Comparison of ENCODE assay signal across 8 cellular contexts in genomic region chr3:45034612-45035252, GRCh38. TPM values are rescaled to one million over a fixed set of nuclear protein-coding genes. Genes with fewer than 3 reads are reported as not detected.
A peak's percentile ranks its signal among the peaks of the same experiment; 100 is the strongest.
DNase-seq lines count a peak whose midpoint lies in the region; ATAC-seq and TF ChIP-seq lines count a peak whose summit lies in the region.

No MANE protein-coding gene starts in this region.

- intact Hi-C loops in ascending aorta (cut with DNase I) = no loop called here

- peak overlapping the region; percentile 39 to 45 for H3K27ac ChIP-seq in ascending aorta

- no peaks in the 10 kb centered on the region for H3K36me3 ChIP-seq in ascending aorta

- H3K4me1 ChIP-seq in ascending aorta = peaks cover 6 to 15% of the 10 kb centered on the region in 2 donors

- H3K9me3 ChIP-seq in ascending aorta = no peaks in the 10 kb centered on the region

- TF ChIP-seq CTCF in ascending aorta (IDR thresholded peaks at IDR 0.05) = no peak

- no peaks in the 10 kb centered on the region for H3K27me3 ChIP-seq in ascending aorta

- DNase-seq in ELR (ENCODE audit: low read depth) = peak; percentile 24
- peak; percentile 46 for DNase-seq in M059J (ENCODE audit: low read depth)
- DNase-seq in ascending aorta (ENCODE audit: low spot score in 2 of 2) = peak; percentile 55 to 76
- peak in 32 of 56 donors; percentile 6 to 61 (median 33) for DNase-seq in nucleus accumbens (lab: John Stamatoyannopoulos, UW)
- DNase-seq in cortex of kidney (lab: John Stamatoyannopoulos, UW) = no peak
- no peak for DNase-seq in NCI-H1694 (lab: John Stamatoyannopoulos, UW)

- ATAC-seq in HG03095 (IDR thresholded peaks at IDR 0.05; ENCODE audit: unreplicated experiment) = no peak
- no peak for ATAC-seq in HG02678 (IDR thresholded peaks at IDR 0.05; ENCODE audit: unreplicated experiment)

- H3K4me3 ChIP-seq in ascending aorta = no peak overlapping the region

RNA-seq across cellular contexts. Expression of gene CLEC3B, which starts 8.6 kb away (rescaled TPM):
- 2.2 TPM in 1 of 2 replicates, not detected in the other for total RNA-seq in M059J (2014; rRNA removed; shearing (Covaris generic))
- total RNA-seq in ascending aorta = 130 TPM

RNA-seq across cellular contexts. Expression of gene EXOSC7, which starts 58.7 kb away (rescaled TPM):
- total RNA-seq in M059J (2014; rRNA removed; shearing (Covaris generic)) = 43.4 and 45.1 TPM in 2 replicates
- 51.2 TPM for total RNA-seq in ascending aorta

RNA-seq across cellular contexts. Expression of gene ZDHHC3, which starts 58.8 kb away (rescaled TPM):
- total RNA-seq in M059J (2014; rRNA removed; shearing (Covaris generic)) = 56.7 and 58.1 TPM in 2 replicates
- 67.8 TPM for total RNA-seq in ascending aorta

Comparison
In these comparisons a context has a peak if more than half of its experiments do, and no peak if none do; other contexts are left out.
1. DNase-seq: peak in ELR (single experiment), M059J (single experiment), ascending aorta (2 of 2) and nucleus accumbens (32 of 56); none in cortex of kidney (single experiment) and NCI-H1694 (single experiment).
2. RNA of gene CLEC3B, which starts 8.6 kb away (total RNA-seq): 130 TPM in ascending aorta (single experiment); 2.2 TPM in M059J; every median in the first group is over 10 times any median in the second.